ENCODE assay signal across 10 cellular contexts in the genomic region with DNA sequence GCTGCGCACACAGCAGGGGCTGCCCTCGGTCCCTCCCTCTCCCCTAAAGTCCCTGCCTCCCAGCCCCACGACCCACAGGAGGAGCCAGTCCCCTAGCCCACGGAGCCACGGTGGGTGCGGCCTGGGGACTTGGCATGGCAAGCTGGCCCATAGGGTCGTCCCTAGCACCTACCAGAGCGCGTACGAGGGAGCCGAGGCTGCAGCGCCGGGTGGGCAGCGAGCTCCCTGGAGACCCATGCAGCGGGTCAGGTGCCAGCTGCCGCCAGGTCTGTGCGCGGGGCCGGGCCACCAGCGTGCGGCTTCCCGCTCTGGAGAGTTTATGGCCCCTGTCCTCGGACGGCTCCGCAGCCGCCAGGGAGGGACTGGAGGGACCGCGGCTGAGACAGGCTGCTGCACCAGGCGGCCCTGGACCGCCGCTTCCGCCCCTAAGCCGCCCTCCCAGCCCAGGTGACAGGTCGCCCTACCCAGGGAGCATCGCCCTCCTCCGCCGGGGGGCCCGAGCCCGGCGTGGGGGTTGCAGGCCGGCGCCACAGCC.
DNase-seq lines count a peak whose midpoint lies in the region; ATAC-seq and TF ChIP-seq lines count a peak whose summit lies in the region.
"Had no signal": no experiment of that assay in that cellular context is flagged by ENCODE, and none has a peak within 500 bp of the region (broad histone marks: within the 10 kb centered on the region; RNA-seq: fewer than 3 reads in every experiment).

No MANE protein-coding gene starts in this region.

- peak overlapping the region; percentile 39 for H3K4me3 ChIP-seq in effector memory CD4-positive, alpha-beta T cell (ENCODE audit: insufficient read depth, low read depth, low read length, poor library complexity, severe bottlenecking)
- peak overlapping the region in 4 of 8 donors; percentile 33 to 67 (median 41) for H3K4me3 ChIP-seq in spleen

- no peaks in the 10 kb centered on the region for H3K36me3 ChIP-seq in effector memory CD4-positive, alpha-beta T cell (ENCODE audit: control insufficient read depth, insufficient read depth, low read length)
- H3K36me3 ChIP-seq in spleen, result no peaks in the 10 kb centered on the region
- H3K36me3 ChIP-seq: neutrophil, uterus had no signal

- ATAC-seq in HG02981 (IDR thresholded peaks at IDR 0.05; ENCODE audit: unreplicated experiment), result peak; percentile 14

- no peak overlapping the region for H3K27ac ChIP-seq in effector memory CD4-positive, alpha-beta T cell (ENCODE audit: insufficient read depth, low read length, poor library complexity, severe bottlenecking)
- no peak overlapping the region for H3K27ac ChIP-seq in spleen
- H3K27ac ChIP-seq: neutrophil, uterus had no signal

- WGBS in spleen, 5 donors, result 61 to 84% (median 66%) methylated on average over 10 to 42 of the region's 42 CpGs

- H3K9me3 ChIP-seq in effector memory CD4-positive, alpha-beta T cell (ENCODE audit: control insufficient read depth, low read length), result no peaks in the 10 kb centered on the region
- H3K9me3 ChIP-seq in spleen, result no peaks in the 10 kb centered on the region
- H3K9me3 ChIP-seq: neutrophil, uterus had no signal

- TF ChIP-seq CTCF in spleen (IDR thresholded peaks at IDR 0.05 in 8 of 11, conservative IDR thresholded peaks at IDR 0.05 in 3 of 11), result no peak

- H3K4me1 ChIP-seq in effector memory CD4-positive, alpha-beta T cell (ENCODE audit: control insufficient read depth, insufficient read depth, low read length, poor library complexity, severe bottlenecking), result peaks cover 4% of the 10 kb centered on the region
- peaks cover 0 to 16% (median 11%) of the 10 kb centered on the region in 6 donors for H3K4me1 ChIP-seq in spleen

- DNase-seq in activated T-cell treated with anti-CD3 and anti-CD28 coated beads, Interleukin-2, amount 50 U/mL, for 1 hour, result peak; percentile 19
- no peak for DNase-seq in activated T-cell treated with anti-CD3 and anti-CD28 coated beads, Interleukin-2, amount 50 U/mL, for 48 hours
- no peak for DNase-seq in effector memory CD4-positive, alpha-beta T cell
- peak; percentile 82 for DNase-seq in spleen
- no peak for DNase-seq in NCI-H2081 treated with DMSO at 0.1 percent for 48 hours (lab: John Stamatoyannopoulos, UW)
- no peak for DNase-seq in NCI-H69 (lab: John Stamatoyannopoulos, UW)
- no peak for DNase-seq in NCI-H345 (lab: John Stamatoyannopoulos, UW)

- no peak for TF ChIP-seq POLR2A in spleen (IDR thresholded peaks at IDR 0.05)

- intact Hi-C loops in spleen (cut with DNase I; ENCODE audit: low total_unique reads), result no loop called here

- no peaks in the 10 kb centered on the region for H3K27me3 ChIP-seq in effector memory CD4-positive, alpha-beta T cell (replicated peaks; ENCODE audit: control insufficient read depth, insufficient read depth, low read length, poor library complexity, severe bottlenecking)
- H3K27me3 ChIP-seq in spleen (replicated peaks in 1 of 7), result peaks cover 0 to 18% (median 0%) of the 10 kb centered on the region in 7 donors
- H3K27me3 ChIP-seq: uterus had no signal

Comparison
In these comparisons a context has a peak if more than half of its experiments do, and no peak if none do; other contexts are left out.
1. DNase-seq: peak in activated T-cell treated with anti-CD3 and anti-CD28 coated beads, Interleukin-2, amount 50 U/mL, for 1 hour (single experiment) and spleen (single experiment); none in activated T-cell treated with anti-CD3 and anti-CD28 coated beads, Interleukin-2, amount 50 U/mL, for 48 hours (0 of 2), effector memory CD4-positive, alpha-beta T cell (0 of 3), NCI-H2081 treated with DMSO at 0.1 percent for 48 hours (single experiment), NCI-H69 (single experiment) and NCI-H345 (single experiment).